In genomic region chr2:3651686-3652516, GRCh38 we compare ENCODE assay signal across 8 cellular contexts. TPM values are rescaled to one million over a fixed set of nuclear protein-coding genes. Genes with fewer than 3 reads are reported as not detected.
DNase-seq lines count a peak whose midpoint lies in the region; ATAC-seq and TF ChIP-seq lines count a peak whose summit lies in the region.

No MANE protein-coding gene starts in this region.

- intact Hi-C loops in left colon (cut with DNase I, micrococcal nuclease), result no loop called here

- peak; percentile 86 for ATAC-seq in HG02571 (IDR thresholded peaks at IDR 0.05; ENCODE audit: unreplicated experiment)
- peak; percentile 68 for ATAC-seq in left colon

- peak; percentile 85 for DNase-seq in GM10266 (ENCODE audit: extremely low spot score)
- DNase-seq in NCI-H1105 (lab: John Stamatoyannopoulos, UW), result peak; percentile 91
- DNase-seq in activated CD4-positive, CD25-positive, alpha-beta regulatory T cell treated with anti-CD3 and anti-CD28 coated beads, Interleukin-2, amount 50 U/mL, for 16 hours (ENCODE audit: low read depth, low spot score), result peak; percentile 5
- peak; percentile 79 for DNase-seq in central memory CD4-positive, alpha-beta T cell
- DNase-seq in left colon, result peak in 1 of 2 donors; percentile 70
- peak; percentile 20 for DNase-seq in stimulated activated CD4-positive, alpha-beta T cell treated with anti-CD3 and anti-CD28 coated beads, Interleukin-2, amount 100 ng/mL, for 4 hours (ENCODE audit: low read depth)
- no peak for DNase-seq in SKM-1 treated with dmso at 0.1 percent for 144 hours (lab: John Stamatoyannopoulos, UW; ENCODE audit: unreplicated experiment)

- no peak for TF ChIP-seq CTCF in GM10266 (IDR thresholded peaks at IDR 0.05; ENCODE audit: control insufficient read depth, insufficient read depth, low read depth, missing control alignments)

RNA-seq across cellular contexts. Expression of gene ALLC, which starts 6.1 kb away (rescaled TPM):
- total RNA-seq in left colon, result not detected

RNA-seq across cellular contexts. Expression of gene DCDC2C, which starts 51.5 kb away (rescaled TPM):
- total RNA-seq in left colon, result not detected

RNA-seq across cellular contexts. Expression of gene COLEC11, which starts 57.0 kb away (rescaled TPM):
- 1 to 10 TPM in 1 of 2 donors, under 1 TPM in 1; 0.85 to 1.2 TPM for total RNA-seq in left colon
